Comparison of ENCODE assay signal across 8 cellular contexts in the genomic region with DNA sequence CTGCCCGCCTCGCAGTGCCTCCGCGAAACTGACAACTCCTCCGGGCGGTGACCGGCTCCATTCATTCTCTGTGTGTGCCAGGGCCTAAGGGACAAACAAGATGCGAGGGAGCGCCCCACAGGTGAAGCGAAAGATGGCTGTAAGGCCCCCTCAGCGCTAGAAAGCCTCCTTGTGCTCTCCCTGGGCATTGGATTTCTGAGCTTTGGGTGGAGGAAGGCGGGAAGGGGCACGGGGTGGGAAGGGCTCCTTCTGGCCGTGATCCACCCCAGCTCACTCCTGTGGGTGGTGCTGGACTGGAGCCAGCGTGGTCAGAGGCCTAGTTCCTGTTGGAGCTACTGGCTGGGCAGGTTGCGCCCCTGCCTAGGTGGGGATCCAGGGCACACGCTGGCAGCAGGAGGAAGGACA. TPM values are rescaled to one million over a fixed set of nuclear protein-coding genes. Genes with fewer than 3 reads are reported as not detected.
A peak's percentile ranks its signal among the peaks of the same experiment; 100 is the strongest.
DNase-seq lines count a peak whose midpoint lies in the region; ATAC-seq, FAIRE-seq and TF ChIP-seq lines count a peak whose summit lies in the region.

No MANE protein-coding gene starts in this region.

- intact Hi-C loops in body of pancreas (cut with DNase I), result no loop called here

- in situ Hi-C loops in KBM-7 (cut with MboI; ENCODE audit: low pct_unique_long_range_greater_than_20kb, low sequenced_read_pairs), result no loop called here

- TF ChIP-seq CTCF in body of pancreas (IDR thresholded peaks at IDR 0.05), result no peak

- peak overlapping the region in 1 of 2 donors; percentile 23 for H3K4me3 ChIP-seq in body of pancreas

- peaks cover 32% of the 10 kb centered on the region for H3K4me1 ChIP-seq in body of pancreas

- ATAC-seq in body of pancreas (peak; percentile 41), GM21528 (IDR thresholded peaks at IDR 0.05; ENCODE audit: low FRiP score, unreplicated experiment) (no peak)

- DNase-seq in CD1c-positive myeloid dendritic cell (ENCODE audit: extremely low spot score) (peak; percentile 85), KBM-7 (peak; percentile 38), body of pancreas (peak; percentile 64 to 82 (median 72)), mucosa of gallbladder (ENCODE audit: low spot score) (peak; percentile 56), frontal cortex (ENCODE audit: low spot score in 2 of 2) (no peak), HPDE6-E6E7 (ENCODE audit: extremely low spot score) (no peak), KG1 (lab: John Stamatoyannopoulos, UW) (no peak)

- no peaks in the 10 kb centered on the region for H3K9me3 ChIP-seq in body of pancreas

- WGBS in body of pancreas, 2 donors, result 10 to 12% methylated on average over 14 to 17 of the region's 17 CpGs

- no peak for FAIRE-seq in frontal cortex (lab: Jason Lieb, UNC)

- peak in 1 of 3 donors; percentile 13 for TF ChIP-seq POLR2A in body of pancreas (IDR thresholded peaks at IDR 0.05)

- H3K36me3 ChIP-seq in body of pancreas (replicated peaks in 1 of 2; ENCODE audit: insufficient read depth in 1 of 2, low read depth in 2 of 2), result no peaks in the 10 kb centered on the region

- no peaks in the 10 kb centered on the region for H3K27me3 ChIP-seq in body of pancreas

- peak overlapping the region in 2 of 4 donors; percentile 38 to 42 for H3K27ac ChIP-seq in body of pancreas

RNA-seq across cellular contexts. Expression of gene GALNT12, which starts 0.9 kb away (rescaled TPM):
- total RNA-seq in body of pancreas (10 to 100 TPM; 13.0 to 53.1 TPM), mucosa of gallbladder (28.6 TPM), frontal cortex (0.82 TPM)

RNA-seq across cellular contexts. Expression of gene ANKS6, which starts 12.1 kb away (rescaled TPM):
- total RNA-seq in body of pancreas (10 to 100 TPM; 13.2 to 32.0 TPM), mucosa of gallbladder (22.6 TPM), frontal cortex (2.4 TPM)

Comparison
In these comparisons a context has a peak if more than half of its experiments do, and no peak if none do; other contexts are left out.
1. DNase-seq: peak in CD1c-positive myeloid dendritic cell (single experiment), KBM-7 (single experiment), body of pancreas (4 of 4) and mucosa of gallbladder (single experiment); none in frontal cortex (0 of 2), HPDE6-E6E7 (single experiment) and KG1 (single experiment).